Comparison of ENCODE assay signal across 8 cellular contexts in the genomic region with DNA sequence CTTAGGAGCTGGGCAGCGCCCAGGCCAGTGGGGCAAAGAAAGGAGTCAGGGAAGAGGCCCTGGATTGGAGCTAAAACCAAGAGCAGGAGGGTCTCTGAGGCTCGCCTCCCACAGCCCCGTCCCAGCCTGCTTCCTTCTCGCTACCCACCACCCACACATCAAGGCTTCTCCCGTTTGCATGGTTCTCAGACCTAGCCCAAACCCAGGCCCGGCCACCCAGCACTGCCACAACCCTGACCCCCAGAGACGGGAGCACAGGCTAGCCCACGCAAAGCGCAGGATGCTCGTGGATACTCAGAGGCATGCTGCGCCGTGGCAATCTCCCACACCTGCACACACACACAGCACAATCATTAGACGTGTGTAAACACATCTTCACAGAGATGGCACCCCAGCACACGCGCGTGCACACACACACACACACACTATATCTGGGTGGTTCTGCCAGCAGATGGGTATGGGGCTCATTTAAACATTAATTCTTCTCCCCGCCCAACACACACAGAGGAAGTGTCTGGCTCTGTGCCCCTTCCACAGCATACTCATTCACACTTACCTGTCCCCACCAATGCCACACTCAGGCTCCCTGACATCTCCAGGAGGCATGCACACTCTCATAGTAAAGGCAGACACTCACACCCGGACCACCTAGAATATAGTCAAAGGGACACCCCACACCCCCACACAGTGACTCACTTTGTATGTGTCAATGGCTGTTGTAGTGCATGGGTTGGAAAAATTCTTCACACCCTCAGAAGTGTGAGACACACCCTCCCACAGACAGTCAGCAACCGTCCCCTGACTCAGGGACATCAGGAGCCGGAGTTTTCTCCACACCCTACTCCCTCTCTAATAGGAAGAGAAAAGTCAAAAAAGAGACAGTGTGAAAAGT. TPM values are rescaled to one million over a fixed set of nuclear protein-coding genes. Genes with fewer than 3 reads are reported as not detected.
DNase-seq lines count a peak whose midpoint lies in the region; ATAC-seq and TF ChIP-seq lines count a peak whose summit lies in the region.

No MANE protein-coding gene starts in this region.

- H3K27ac Mint-ChIP-seq in activated naive CD8-positive, alpha-beta T cell treated with anti-CD3 and anti-CD28 coated beads, Interleukin-2, amount 50 U/mL, for 24 hours, result peak overlapping the region; percentile 75
- peak overlapping the region; percentile 69 to 90 for H3K27ac Mint-ChIP-seq in natural killer cell

- H3K9ac ChIP-seq in subcutaneous abdominal adipose tissue (ENCODE audit: low read length in 5 of 5), result no peak overlapping the region

- no peaks in the 10 kb centered on the region for H3K36me3 Mint-ChIP-seq in activated naive CD8-positive, alpha-beta T cell treated with anti-CD3 and anti-CD28 coated beads, Interleukin-2, amount 50 U/mL, for 24 hours (ENCODE audit: low read depth)
- no peaks in the 10 kb centered on the region for H3K36me3 Mint-ChIP-seq in natural killer cell

- peak overlapping the region in 3 of 5 donors; percentile 73 to 82 (median 78) for H3K4me3 ChIP-seq in subcutaneous abdominal adipose tissue (ENCODE audit: low read depth in 1 of 5, low read length in 5 of 5)

- no peaks in the 10 kb centered on the region for H3K36me3 ChIP-seq in subcutaneous abdominal adipose tissue (ENCODE audit: control insufficient read depth in 5 of 5, insufficient read depth in 5 of 5, low read length in 5 of 5)

- peak; percentile 20 for DNase-seq in activated CD4-positive, alpha-beta T cell treated with anti-CD3 and anti-CD28 coated beads for 1 hour
- DNase-seq in activated CD4-positive, alpha-beta T cell treated with anti-CD3 and anti-CD28 coated beads, Interleukin-2, amount 50 U/mL, for 1 hour, result no peak
- peak; percentile 67 for DNase-seq in activated naive CD8-positive, alpha-beta T cell treated with anti-CD3 and anti-CD28 coated beads, Interleukin-2, amount 50 U/mL, for 24 hours
- DNase-seq in natural killer cell, result peak; percentile 51
- no peak for DNase-seq in NCI-H1930 (lab: John Stamatoyannopoulos, UW)

- no peak for TF ChIP-seq CTCF in natural killer cell (IDR thresholded peaks at IDR 0.05)

- intact Hi-C loops in natural killer cell (cut with micrococcal nuclease), result loop anchor here (2.0 kb wide), 1 partner anchor 62 kb away; the partner anchor contains the start of genes DCAF11 and NRL

- peaks cover 0 to 10% (median 3%) of the 10 kb centered on the region in 5 donors for H3K27me3 ChIP-seq in subcutaneous abdominal adipose tissue (ENCODE audit: control insufficient read depth in 5 of 5, insufficient read depth in 4 of 5, low read length in 5 of 5)

- H3K27ac ChIP-seq in subcutaneous abdominal adipose tissue (ENCODE audit: low read depth, low read length), result no peak overlapping the region

- H3K9me3 ChIP-seq in subcutaneous abdominal adipose tissue (ENCODE audit: control insufficient read depth in 5 of 5, low read length in 5 of 5), result no peaks in the 10 kb centered on the region

- peak; percentile 94 for ATAC-seq in activated naive CD8-positive, alpha-beta T cell treated with anti-CD3 and anti-CD28 coated beads, Interleukin-2, amount 50 U/mL, for 24 hours
- ATAC-seq in natural killer cell (peak; percentile 73 to 77 (median 77)), GM19455 (IDR thresholded peaks at IDR 0.05; ENCODE audit: unreplicated experiment) (no peak), GM18861 (IDR thresholded peaks at IDR 0.05; ENCODE audit: unreplicated experiment) (no peak)

- H3K27me3 Mint-ChIP-seq in activated naive CD8-positive, alpha-beta T cell treated with anti-CD3 and anti-CD28 coated beads, Interleukin-2, amount 50 U/mL, for 24 hours, result peaks cover 31% of the 10 kb centered on the region
- H3K27me3 Mint-ChIP-seq in natural killer cell (ENCODE audit: low read depth in 2 of 2), result peaks cover 0 to 2% of the 10 kb centered on the region in 2 donors

- no peaks in the 10 kb centered on the region for H3K9me3 Mint-ChIP-seq in activated naive CD8-positive, alpha-beta T cell treated with anti-CD3 and anti-CD28 coated beads, Interleukin-2, amount 50 U/mL, for 24 hours
- H3K9me3 Mint-ChIP-seq in natural killer cell, result no peaks in the 10 kb centered on the region

- peaks cover 30% of the 10 kb centered on the region for H3K4me1 Mint-ChIP-seq in activated naive CD8-positive, alpha-beta T cell treated with anti-CD3 and anti-CD28 coated beads, Interleukin-2, amount 50 U/mL, for 24 hours
- H3K4me1 Mint-ChIP-seq in natural killer cell, result peaks cover 18 to 45% of the 10 kb centered on the region in 2 donors

- peaks cover 0 to 22% (median 17%) of the 10 kb centered on the region in 5 donors for H3K4me1 ChIP-seq in subcutaneous abdominal adipose tissue (ENCODE audit: control insufficient read depth in 5 of 5, insufficient read depth in 5 of 5, low read length in 5 of 5)

- H3K4me3 Mint-ChIP-seq in activated naive CD8-positive, alpha-beta T cell treated with anti-CD3 and anti-CD28 coated beads, Interleukin-2, amount 50 U/mL, for 24 hours, result peak overlapping the region; percentile 74
- peak overlapping the region; percentile 88 for H3K4me3 Mint-ChIP-seq in natural killer cell

RNA-seq across cellular contexts. Expression of gene CARMIL3, which starts 1.1 kb away (rescaled TPM):
- 10 to 100 TPM; 17.8 to 28.6 (median 18.6) TPM for total RNA-seq in natural killer cell

RNA-seq across cellular contexts. Expression of gene CPNE6, which starts 18.5 kb away (rescaled TPM):
- total RNA-seq in natural killer cell, result not detected

RNA-seq across cellular contexts. Expression of gene PCK2, which starts 41.2 kb away (rescaled TPM):
- 10 to 100 TPM in 2 of 3 donors, 1 to 10 TPM in 1; 9.8 to 13.8 (median 12.3) TPM for total RNA-seq in natural killer cell

Comparison
In these comparisons a context has a peak if more than half of its experiments do, and no peak if none do; other contexts are left out.
1. DNase-seq: peak in activated CD4-positive, alpha-beta T cell treated with anti-CD3 and anti-CD28 coated beads for 1 hour (single experiment), activated naive CD8-positive, alpha-beta T cell treated with anti-CD3 and anti-CD28 coated beads, Interleukin-2, amount 50 U/mL, for 24 hours (single experiment) and natural killer cell (single experiment); none in activated CD4-positive, alpha-beta T cell treated with anti-CD3 and anti-CD28 coated beads, Interleukin-2, amount 50 U/mL, for 1 hour (single experiment) and NCI-H1930 (0 of 2).
2. ATAC-seq: peak in activated naive CD8-positive, alpha-beta T cell treated with anti-CD3 and anti-CD28 coated beads, Interleukin-2, amount 50 U/mL, for 24 hours (single experiment) and natural killer cell (3 of 3); none in GM19455 (single experiment) and GM18861 (single experiment).